Comparison of ENCODE assay signal across 9 cellular contexts in genomic region chr22:22935546-22936157, GRCh38. TPM values are rescaled to one million over a fixed set of nuclear protein-coding genes. Genes with fewer than 3 reads are reported as not detected.
DNase-seq lines count a peak whose midpoint lies in the region; ATAC-seq and TF ChIP-seq lines count a peak whose summit lies in the region.
"Had no signal": no experiment of that assay in that cellular context is flagged by ENCODE, and none has a peak within 500 bp of the region (broad histone marks: within the 10 kb centered on the region; RNA-seq: fewer than 3 reads in every experiment).

No MANE protein-coding gene starts in this region.

- no peaks in the 10 kb centered on the region for H3K27me3 Mint-ChIP-seq in activated CD4-positive, alpha-beta T cell treated with anti-CD3 and anti-CD28 coated beads for 36 hours

- no peak overlapping the region for H3K27ac Mint-ChIP-seq in activated CD4-positive, alpha-beta T cell treated with anti-CD3 and anti-CD28 coated beads for 36 hours

- CTCF ChIA-PET in activated CD4-positive, alpha-beta T cell treated with anti-CD3 and anti-CD28 coated beads for 36 hours (lab: Charles Lee) = no interaction called here

- POLR2A ChIA-PET in activated CD4-positive, alpha-beta T cell treated with anti-CD3 and anti-CD28 coated beads for 36 hours (lab: Charles Lee) = no interaction called here

- DNase-seq in activated CD4-positive, alpha-beta T cell treated with anti-CD3 and anti-CD28 coated beads for 36 hours = peak; percentile 38
- no peak for DNase-seq in activated CD4-positive, alpha-beta T cell treated with anti-CD3 and anti-CD28 coated beads, Interleukin-2, amount 50 U/mL, for 1 hour
- DNase-seq in NAMALWA (ENCODE audit: low spot score) (peak; percentile 100), sciatic nerve (ENCODE audit: low spot score) (no peak), tibial artery (no peak), epidermal melanocyte (ENCODE audit: insufficient read length, low spot score) (no peak), NCI-H187 treated with DMSO at 0.1 percent for 48 hours (lab: John Stamatoyannopoulos, UW) (no peak)

- H3K4me3 Mint-ChIP-seq in activated CD4-positive, alpha-beta T cell treated with anti-CD3 and anti-CD28 coated beads for 36 hours = no peak overlapping the region

- no peak for TF ChIP-seq CTCF in tibial artery (IDR thresholded peaks at IDR 0.05)

- peak; percentile 58 for ATAC-seq in activated CD4-positive, alpha-beta T cell treated with anti-CD3 and anti-CD28 coated beads for 36 hours
- ATAC-seq in HG02571 (IDR thresholded peaks at IDR 0.05; ENCODE audit: unreplicated experiment) (peak; percentile 71), sciatic nerve (peak; percentile 32)
- ATAC-seq: Panc1 had no signal

- peaks cover 0 to 3% of the 10 kb centered on the region in 2 donors for H3K27me3 ChIP-seq in tibial artery

- H3K9me3 Mint-ChIP-seq in activated CD4-positive, alpha-beta T cell treated with anti-CD3 and anti-CD28 coated beads for 36 hours (ENCODE audit: low read depth) = no peaks in the 10 kb centered on the region

- no peak overlapping the region for H3K27ac ChIP-seq in tibial artery

- no peak overlapping the region for H3K4me3 ChIP-seq in tibial artery

- peaks cover 4% of the 10 kb centered on the region for H3K4me1 Mint-ChIP-seq in activated CD4-positive, alpha-beta T cell treated with anti-CD3 and anti-CD28 coated beads for 36 hours

- intact Hi-C loops in activated CD4-positive, alpha-beta T cell treated with anti-CD3 and anti-CD28 coated beads for 36 hours (cut with DNase I, micrococcal nuclease) = no loop called here
- intact Hi-C loops in sciatic nerve (cut with DNase I) (no loop called here), tibial artery (cut with DNase I; ENCODE audit: low total_unique reads) (no loop called here)

- no peaks in the 10 kb centered on the region for H3K36me3 Mint-ChIP-seq in activated CD4-positive, alpha-beta T cell treated with anti-CD3 and anti-CD28 coated beads for 36 hours (ENCODE audit: low read depth)

- no peaks in the 10 kb centered on the region for H3K4me1 ChIP-seq in tibial artery

- H3K9me3 ChIP-seq in tibial artery = no peaks in the 10 kb centered on the region

- no peaks in the 10 kb centered on the region for H3K36me3 ChIP-seq in tibial artery

RNA-seq across cellular contexts. Expression of gene IGLL5, which starts 48.0 kb away (rescaled TPM):
- total RNA-seq in activated CD4-positive, alpha-beta T cell treated with anti-CD3 and anti-CD28 coated beads for 36 hours = not detected
- total RNA-seq in sciatic nerve = 0.62 TPM

Comparison
In these comparisons a context has a peak if more than half of its experiments do, and no peak if none do; other contexts are left out.
1. DNase-seq: peak in activated CD4-positive, alpha-beta T cell treated with anti-CD3 and anti-CD28 coated beads for 36 hours (single experiment) and NAMALWA (single experiment); none in activated CD4-positive, alpha-beta T cell treated with anti-CD3 and anti-CD28 coated beads, Interleukin-2, amount 50 U/mL, for 1 hour (single experiment), sciatic nerve (single experiment), tibial artery (0 of 2), epidermal melanocyte (single experiment) and NCI-H187 treated with DMSO at 0.1 percent for 48 hours (single experiment).
2. Peak in every context shown above with its lines, with median percentiles within 50 percentile points of each other: ATAC-seq.